ENCODE assay signal across 10 cellular contexts in the genomic region with DNA sequence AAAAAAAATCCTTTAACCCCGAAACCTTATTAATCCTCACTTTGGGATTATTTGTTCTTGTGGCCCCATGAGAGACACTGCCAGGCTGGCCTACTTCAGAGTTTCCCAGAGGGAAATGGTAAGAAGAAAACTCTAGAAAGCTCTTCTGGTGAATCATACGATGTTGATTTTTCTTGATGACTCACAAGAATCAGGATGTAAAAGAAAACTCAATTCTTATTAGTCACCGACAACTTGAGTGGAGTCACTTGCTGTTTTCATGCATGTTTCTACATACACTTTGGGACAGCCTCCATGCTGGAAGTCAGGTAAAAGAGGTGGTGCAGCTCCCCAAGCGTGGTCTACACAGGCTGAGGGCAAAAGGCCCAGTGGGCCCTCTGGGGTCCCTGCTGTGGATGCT. TPM values are rescaled to one million over a fixed set of nuclear protein-coding genes. Genes with fewer than 3 reads are reported as not detected.
DNase-seq lines count a peak whose midpoint lies in the region; ATAC-seq, FAIRE-seq and TF ChIP-seq lines count a peak whose summit lies in the region.
"Had no signal": no experiment of that assay in that cellular context is flagged by ENCODE, and none has a peak within 500 bp of the region (broad histone marks: within the 10 kb centered on the region; RNA-seq: fewer than 3 reads in every experiment).

No MANE protein-coding gene starts in this region.

- H3K4me1 Mint-ChIP-seq in natural killer cell (peaks cover 8 to 12% of the 10 kb centered on the region in 2 donors), T-helper 17 cell (peaks cover 13% of the 10 kb centered on the region)

- TF ChIP-seq CTCF in HFF-Myc (IDR thresholded peaks at IDR 0.05; ENCODE audit: low read depth, low read length, missing control alignments), result no peak
- no peak for TF ChIP-seq CTCF in keratinocyte (optimal IDR thresholded peaks at IDR 0.05 in 1 of 3, IDR thresholded peaks at IDR 0.05 in 1 of 3, conservative IDR thresholded peaks at IDR 0.05 in 1 of 3; ENCODE audit: extremely low read depth in 1 of 3, insufficient read depth in 2 of 3, low read length in 3 of 3)
- no peak for TF ChIP-seq CTCF in GM10248 (IDR thresholded peaks at IDR 0.05; ENCODE audit: control extremely low read depth, extremely low read depth, low read depth, missing control alignments)
- no peak for TF ChIP-seq CTCF in natural killer cell (IDR thresholded peaks at IDR 0.05)

- CTCF ChIA-PET in GM10248 (lab: Yijun Ruan, JAX), result interaction anchor here (1.0 to 10.9 kb wide), 4 partner anchors 12 to 480 kb away, joined by 3 to 204 read pairs (median 4); no protein-coding TSS in a partner anchor

- H3K4me3 ChIP-seq in HFF-Myc (replicated peaks; ENCODE audit: low read depth, low read length) (no peak overlapping the region), keratinocyte (ENCODE audit: control insufficient read depth in 2 of 3, extremely low read depth in 1 of 3, insufficient read depth in 2 of 3, low read depth in 1 of 3, low read length in 3 of 3) (no peak overlapping the region)

- H3K4me1 ChIP-seq in keratinocyte (ENCODE audit: control insufficient read depth, extremely low read depth, insufficient read depth, low read length), result peaks cover 20% of the 10 kb centered on the region

- no peaks in the 10 kb centered on the region for H3K27me3 ChIP-seq in keratinocyte (ENCODE audit: control insufficient read depth, extremely low read depth, insufficient read depth, low read length)

- no peaks in the 10 kb centered on the region for H4K20me1 ChIP-seq in keratinocyte (ENCODE audit: control insufficient read depth, extremely low read depth, insufficient read depth, low read length)

- H3K27ac ChIP-seq in keratinocyte (ENCODE audit: control insufficient read depth, insufficient read depth, low read length), result peak overlapping the region; percentile 32

- intact Hi-C loops in natural killer cell (cut with micrococcal nuclease), result no loop called here

- H3K4me2 ChIP-seq in keratinocyte (ENCODE audit: control insufficient read depth, extremely low read depth, insufficient read depth, low read depth, low read length), result peak overlapping the region; percentile 46

- FAIRE-seq in keratinocyte (lab: Jason Lieb, UNC), result peak; percentile 46

- dilution Hi-C loops in keratinocyte (cut with MboI; ENCODE audit: extremely low pct_ligation_motif_present, low sequenced_read_pairs), result no loop called here

- H3K36me3 ChIP-seq in keratinocyte (ENCODE audit: control insufficient read depth in 2 of 2, extremely low read depth in 1 of 2, insufficient read depth in 2 of 2, low read length in 2 of 2), result no peaks in the 10 kb centered on the region

- peak; percentile 38 for DNase-seq in 8988T
- peak; percentile 74 for DNase-seq in HFF-Myc (ENCODE audit: extremely low read depth, low read depth)
- DNase-seq in amniotic epithelial cell (ENCODE audit: low read depth), result peak; percentile 95
- DNase-seq in keratinocyte (ENCODE audit: low read depth, low spot score), result peak; percentile 67
- DNase-seq in GM10248 (ENCODE audit: extremely low spot score), result no peak
- no peak for DNase-seq in natural killer cell
- DNase-seq in activated naive CD4-positive, alpha-beta T cell treated with Interleukin-2 at 50 U/mL for 16 hours, result no peak
- no peak for DNase-seq in T-helper 17 cell
- DNase-seq: DND-41 had no signal

- no peak overlapping the region for H3K4me3 Mint-ChIP-seq in natural killer cell
- no peak overlapping the region for H3K4me3 Mint-ChIP-seq in T-helper 17 cell
- H3K4me3 Mint-ChIP-seq: brain had no signal

- H3K79me2 ChIP-seq in keratinocyte (ENCODE audit: control insufficient read depth, insufficient read depth, low read length), result no peaks in the 10 kb centered on the region

- no peak overlapping the region for H3K9ac ChIP-seq in keratinocyte (ENCODE audit: control insufficient read depth, extremely low read depth, insufficient read depth, low read length)

- H3K9me3 ChIP-seq in keratinocyte (ENCODE audit: control insufficient read depth, low read depth, low read length), result no peaks in the 10 kb centered on the region
- no peaks in the 10 kb centered on the region for H3K9me3 ChIP-seq in T-helper 17 cell (ENCODE audit: control insufficient read depth, low read length, poor library complexity, severe bottlenecking)

- H3K27ac Mint-ChIP-seq in natural killer cell, result no peak overlapping the region
- no peak overlapping the region for H3K27ac Mint-ChIP-seq in T-helper 17 cell

- no peaks in the 10 kb centered on the region for H3K36me3 Mint-ChIP-seq in natural killer cell
- H3K36me3 Mint-ChIP-seq in T-helper 17 cell (ENCODE audit: low read depth), result peaks cover 2% of the 10 kb centered on the region
- H3K36me3 Mint-ChIP-seq: brain had no signal

- no peak overlapping the region for H2AFZ ChIP-seq in keratinocyte (ENCODE audit: control insufficient read depth, low read length)

- peaks cover 0 to 4% of the 10 kb centered on the region in 2 donors for H3K27me3 Mint-ChIP-seq in natural killer cell (ENCODE audit: low read depth in 2 of 2)
- H3K27me3 Mint-ChIP-seq in T-helper 17 cell, result peaks cover 5% of the 10 kb centered on the region

- no peaks in the 10 kb centered on the region for H3K9me3 Mint-ChIP-seq in natural killer cell
- H3K9me3 Mint-ChIP-seq: brain had no signal

- H3K9me1 ChIP-seq in keratinocyte (ENCODE audit: control insufficient read depth, extremely low read depth, insufficient read depth, low read length), result no peaks in the 10 kb centered on the region

- POLR2A ChIA-PET in GM10248 (lab: Yijun Ruan, JAX), result no interaction called here

- ATAC-seq in natural killer cell, result no peak
- ATAC-seq in T-helper 17 cell, result no peak

RNA-seq across cellular contexts. Expression of gene MYO5C, which starts 42.8 kb away (rescaled TPM):
- polyA plus RNA-seq in keratinocyte, result 0.16 to 0.20 TPM (median 0.19 TPM) in 3 replicates
- 0.44 TPM for polyA plus RNA-seq in keratinocyte (2011; ENCODE audit: low read depth)
- 0.04 and 0.12 TPM in 2 replicates for polyA plus RNA-seq in keratinocyte (2011; cell fraction: cytosol; rRNA removed)
- polyA plus RNA-seq in keratinocyte (2011; cell fraction: nucleus; rRNA removed), result 0.38 and 0.44 TPM in 2 replicates
- polyA plus RNA-seq in keratinocyte (2012; ENCODE audit: low replicate concordance), result 0.18 and 0.31 TPM in 2 replicates
- polyA minus RNA-seq in keratinocyte, result 0.43 to 0.86 TPM in 2 of 3 replicates, not detected in the other
- polyA minus RNA-seq in keratinocyte (2011; cell fraction: cytosol; rRNA and poly(A)+ RNA removed), result not detected
- polyA minus RNA-seq in keratinocyte (2011; cell fraction: nucleus; rRNA and poly(A)+ RNA removed), result 0.42 and 1.7 TPM in 2 replicates
- under 1 TPM; 0.45 to 0.82 (median 0.60) TPM for total RNA-seq in natural killer cell
- total RNA-seq in T-helper 17 cell, result 1 to 10 TPM; 1.5 to 3.3 TPM

Comparison
In these comparisons a context has a peak if more than half of its experiments do, and no peak if none do; other contexts are left out.
1. DNase-seq: peak in 8988T (single experiment), HFF-Myc (single experiment), amniotic epithelial cell (single experiment) and keratinocyte (single experiment); none in GM10248 (single experiment), natural killer cell (single experiment), activated naive CD4-positive, alpha-beta T cell treated with Interleukin-2 at 50 U/mL for 16 hours (single experiment) and T-helper 17 cell (0 of 3).